In the genomic region with DNA sequence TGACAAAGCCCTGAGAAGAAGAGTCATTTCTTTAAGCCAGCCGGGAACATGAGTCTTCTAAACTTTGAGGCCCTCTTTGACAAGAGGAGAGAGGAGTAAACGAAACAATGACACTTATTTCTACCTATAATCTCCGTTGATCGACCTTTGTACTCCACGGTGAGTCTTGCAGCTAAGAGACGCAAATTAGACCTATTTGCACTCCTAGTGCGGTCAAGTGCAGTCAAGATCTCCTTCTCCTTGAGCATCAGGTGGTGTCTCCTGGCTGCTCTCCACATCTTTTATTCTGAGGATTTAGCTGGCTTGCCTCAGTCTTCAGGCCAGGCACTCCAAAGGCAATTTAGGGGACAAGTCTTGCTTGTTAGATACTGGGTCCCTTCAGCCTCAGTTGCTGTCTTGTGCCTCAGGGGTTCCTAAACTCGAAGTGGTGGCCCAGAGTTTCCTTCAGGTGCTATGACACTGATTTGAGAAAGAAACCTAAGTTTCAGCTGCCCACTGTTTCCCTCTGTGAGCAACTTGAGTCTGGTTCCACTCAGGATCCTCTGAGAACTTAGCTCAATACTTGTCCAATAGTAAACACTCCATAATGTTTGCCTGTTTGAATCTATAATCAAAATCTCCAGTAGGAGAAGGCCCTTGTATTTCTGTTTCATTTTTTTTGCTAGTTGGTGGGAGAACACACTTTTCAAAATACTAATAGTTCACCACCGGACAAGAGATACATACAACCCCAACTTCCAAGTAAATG, we compare ENCODE assay signal across 1 cellular context.
TF ChIP-seq lines count a peak whose summit lies in the region.

No MANE protein-coding gene starts in this region.

TF ChIP-seq in IMR-90, 13 proteins besides CTCF, POLR2A, EP300 and RAD21:
- no peak for TF ChIP-seq MAFK (IDR thresholded peaks at IDR 0.05; ENCODE audit: low read depth, low read length)
- TF ChIP-seq, protein P1, sequence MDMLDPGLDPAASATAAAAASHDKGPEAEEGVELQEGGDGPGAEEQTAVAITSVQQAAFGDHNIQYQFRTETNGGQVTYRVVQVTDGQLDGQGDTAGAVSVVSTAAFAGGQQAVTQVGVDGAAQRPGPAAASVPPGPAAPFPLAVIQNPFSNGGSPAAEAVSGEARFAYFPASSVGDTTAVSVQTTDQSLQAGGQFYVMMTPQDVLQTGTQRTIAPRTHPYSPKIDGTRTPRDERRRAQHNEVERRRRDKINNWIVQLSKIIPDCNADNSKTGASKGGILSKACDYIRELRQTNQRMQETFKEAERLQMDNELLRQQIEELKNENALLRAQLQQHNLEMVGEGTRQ (IDR thresholded peaks at IDR 0.05; ENCODE audit: low read depth, low read length), result no peak
- TF ChIP-seq MXI1 (IDR thresholded peaks at IDR 0.05; ENCODE audit: borderline replicate concordance, low read depth, low read length), result no peak
- no peak for TF ChIP-seq SMC3 (IDR thresholded peaks at IDR 0.05; ENCODE audit: low read depth, low read length)
- no peak for TF ChIP-seq MAZ (IDR thresholded peaks at IDR 0.05; ENCODE audit: borderline replicate concordance, low read depth, low read length)
- TF ChIP-seq CHD1 (IDR thresholded peaks at IDR 0.05; ENCODE audit: low read depth, low read length), result no peak
- TF ChIP-seq RFX5 (IDR thresholded peaks at IDR 0.05; ENCODE audit: low read depth, low read length), result no peak
- no peak for TF ChIP-seq CEBPB (IDR thresholded peaks at IDR 0.05; ENCODE audit: low read depth, low read length)
- no peak for TF ChIP-seq BHLHE40 (IDR thresholded peaks at IDR 0.05; ENCODE audit: low read depth, low read length)
- TF ChIP-seq, protein P2, sequence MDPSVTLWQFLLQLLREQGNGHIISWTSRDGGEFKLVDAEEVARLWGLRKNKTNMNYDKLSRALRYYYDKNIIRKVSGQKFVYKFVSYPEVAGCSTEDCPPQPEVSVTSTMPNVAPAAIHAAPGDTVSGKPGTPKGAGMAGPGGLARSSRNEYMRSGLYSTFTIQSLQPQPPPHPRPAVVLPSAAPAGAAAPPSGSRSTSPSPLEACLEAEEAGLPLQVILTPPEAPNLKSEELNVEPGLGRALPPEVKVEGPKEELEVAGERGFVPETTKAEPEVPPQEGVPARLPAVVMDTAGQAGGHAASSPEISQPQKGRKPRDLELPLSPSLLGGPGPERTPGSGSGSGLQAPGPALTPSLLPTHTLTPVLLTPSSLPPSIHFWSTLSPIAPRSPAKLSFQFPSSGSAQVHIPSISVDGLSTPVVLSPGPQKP (IDR thresholded peaks at IDR 0.05; ENCODE audit: borderline replicate concordance, low read depth, low read length), result no peak
- TF ChIP-seq RCOR1 (IDR thresholded peaks at IDR 0.05; ENCODE audit: insufficient replicate concordance, low read length), result no peak
- no peak for TF ChIP-seq NFE2L2 (IDR thresholded peaks at IDR 0.05; ENCODE audit: low read depth, low read length)
- TF ChIP-seq FOS (IDR thresholded peaks at IDR 0.05; ENCODE audit: low read depth, low read length), result no peak
